In genomic region chr6:40891686-40892085, GRCh38 we compare ENCODE assay signal across 18 cellular contexts.
DNase-seq lines count a peak whose midpoint lies in the region; FAIRE-seq and TF ChIP-seq lines count a peak whose summit lies in the region.
"Had no signal": no experiment of that assay in that cellular context is flagged by ENCODE, and none has a peak within 500 bp of the region (broad histone marks: within the 10 kb centered on the region; RNA-seq: fewer than 3 reads in every experiment).

No MANE protein-coding gene starts in this region.

- H3K27me3 ChIP-seq in neural progenitor cell, result no peaks in the 10 kb centered on the region
- H3K27me3 ChIP-seq: BLaER1 had no signal

- intact Hi-C loops in activated T-helper 1 cell treated with anti-CD3 and anti-CD28 coated beads, Interleukin-12 subunit alpha, Interleukin-12 subunit beta, Interleukin-2, Interleukin-4 antibody, amounts not matched to agents 30 ng/mL and 10 ng/mL and 1 ng/mL, durations not matched to agents 14 hours and 24 hours and 36 hours (cut with micrococcal nuclease), result no loop called here

- H3K4me1 Mint-ChIP-seq in endothelial cell (ENCODE audit: unreplicated experiment), result peaks cover 14% of the 10 kb centered on the region
- H3K4me1 Mint-ChIP-seq in neural progenitor cell, result peaks cover 34% of the 10 kb centered on the region
- H3K4me1 Mint-ChIP-seq in activated T-helper 1 cell treated with anti-CD3 and anti-CD28 coated beads, Interleukin-12 subunit alpha, Interleukin-12 subunit beta, Interleukin-2, Interleukin-4 antibody, amounts not matched to agents 30 ng/mL and 10 ng/mL and 1 ng/mL, durations not matched to agents 14 hours and 24 hours and 36 hours (ENCODE audit: low read depth), result no peaks in the 10 kb centered on the region
- H3K4me1 Mint-ChIP-seq: CD8-positive, alpha-beta memory T cell had no signal

- H3K36me3 ChIP-seq in neural progenitor cell, result no peaks in the 10 kb centered on the region
- H3K36me3 ChIP-seq: BLaER1 had no signal

- no peak overlapping the region for H3K4me2 ChIP-seq in neural progenitor cell
- H3K4me2 ChIP-seq: BLaER1, GM23338 had no signal

- H3K9me3 Mint-ChIP-seq in endothelial cell (ENCODE audit: unreplicated experiment) (no peaks in the 10 kb centered on the region), neural progenitor cell (no peaks in the 10 kb centered on the region)
- H3K9me3 Mint-ChIP-seq in activated T-helper 1 cell treated with anti-CD3 and anti-CD28 coated beads, Interleukin-12 subunit alpha, Interleukin-12 subunit beta, Interleukin-2, Interleukin-4 antibody, amounts not matched to agents 30 ng/mL and 10 ng/mL and 1 ng/mL, durations not matched to agents 14 hours and 24 hours and 36 hours, result no peaks in the 10 kb centered on the region
- H3K9me3 Mint-ChIP-seq: CD8-positive, alpha-beta memory T cell; GM23338 had no signal

- H3K9me3 ChIP-seq in neural progenitor cell (ENCODE audit: low read depth), result no peaks in the 10 kb centered on the region
- H3K9me3 ChIP-seq: BLaER1, Caco-2 had no signal

- TF ChIP-seq CTCF in endothelial cell (IDR thresholded peaks at IDR 0.05; ENCODE audit: unreplicated experiment) (no peak), neural progenitor cell (IDR thresholded peaks at IDR 0.05) (no peak)

- H3K27me3 Mint-ChIP-seq in endothelial cell (ENCODE audit: unreplicated experiment), result no peaks in the 10 kb centered on the region
- H3K27me3 Mint-ChIP-seq in neural progenitor cell (ENCODE audit: insufficient read depth, low read depth), result peaks cover 7% of the 10 kb centered on the region
- peaks cover 2% of the 10 kb centered on the region for H3K27me3 Mint-ChIP-seq in activated T-helper 1 cell treated with anti-CD3 and anti-CD28 coated beads, Interleukin-12 subunit alpha, Interleukin-12 subunit beta, Interleukin-2, Interleukin-4 antibody, amounts not matched to agents 30 ng/mL and 10 ng/mL and 1 ng/mL, durations not matched to agents 14 hours and 24 hours and 36 hours (ENCODE audit: insufficient read depth)

- H3K36me3 Mint-ChIP-seq in endothelial cell (ENCODE audit: low read depth, unreplicated experiment) (no peaks in the 10 kb centered on the region), neural progenitor cell (no peaks in the 10 kb centered on the region)
- no peaks in the 10 kb centered on the region for H3K36me3 Mint-ChIP-seq in activated T-helper 1 cell treated with anti-CD3 and anti-CD28 coated beads, Interleukin-12 subunit alpha, Interleukin-12 subunit beta, Interleukin-2, Interleukin-4 antibody, amounts not matched to agents 30 ng/mL and 10 ng/mL and 1 ng/mL, durations not matched to agents 14 hours and 24 hours and 36 hours (ENCODE audit: low read depth)
- H3K36me3 Mint-ChIP-seq: CD8-positive, alpha-beta memory T cell had no signal

- H3K4me3 ChIP-seq in neural progenitor cell, result no peak overlapping the region
- H3K4me3 ChIP-seq: BLaER1, GM23338 had no signal

- H4K20me1 ChIP-seq in neural progenitor cell (ENCODE audit: low read depth), result no peaks in the 10 kb centered on the region
- H4K20me1 ChIP-seq: BLaER1 had no signal

- H3K27ac ChIP-seq in neural progenitor cell, result no peak overlapping the region
- H3K27ac ChIP-seq: BLaER1 had no signal

- H2AFZ ChIP-seq in neural progenitor cell (replicated peaks), result no peak overlapping the region
- H2AFZ ChIP-seq: GM23338 had no signal

- no peaks in the 10 kb centered on the region for H3K79me2 ChIP-seq in neural progenitor cell (ENCODE audit: low read depth)

- peak; percentile 29 for DNase-seq in NCI-H2171 treated with DMSO at 0.1 percent for 48 hours (lab: John Stamatoyannopoulos, UW)
- DNase-seq in NCI-H2171 (lab: John Stamatoyannopoulos, UW), result no peak
- peak; percentile 79 for DNase-seq in NCI-H69 (lab: John Stamatoyannopoulos, UW)
- DNase-seq in endothelial cell (ENCODE audit: low spot score), result no peak
- DNase-seq in neural progenitor cell (ENCODE audit: low spot score), result no peak
- no peak for DNase-seq in central memory CD4-positive, alpha-beta T cell
- DNase-seq in activated T-helper 1 cell treated with anti-CD3 and anti-CD28 coated beads, Interleukin-12 subunit alpha, Interleukin-12 subunit beta, Interleukin-2, Interleukin-4 antibody, amounts not matched to agents 30 ng/mL and 10 ng/mL and 1 ng/mL, durations not matched to agents 14 hours and 24 hours and 36 hours (ENCODE audit: low spot score), result no peak
- no peak for DNase-seq in urothelium cell line (ENCODE audit: low spot score)
- DNase-seq: 8988T; AML-193; Caco-2; CD8-positive, alpha-beta memory T cell; DND-41; GDM1; H7 had no signal

- H3K9ac ChIP-seq in neural progenitor cell, result no peak overlapping the region
- H3K9ac ChIP-seq: BLaER1 had no signal

- no peak for FAIRE-seq in urothelium cell line (lab: Jason Lieb, UNC)
- FAIRE-seq: GM12892 had no signal

- H3F3A ChIP-seq in neural progenitor cell (ENCODE audit: low read depth), result no peaks in the 10 kb centered on the region

- H3K4me3 Mint-ChIP-seq in endothelial cell (ENCODE audit: unreplicated experiment), result no peak overlapping the region
- H3K4me3 Mint-ChIP-seq in neural progenitor cell, result no peak overlapping the region
- no peak overlapping the region for H3K4me3 Mint-ChIP-seq in activated T-helper 1 cell treated with anti-CD3 and anti-CD28 coated beads, Interleukin-12 subunit alpha, Interleukin-12 subunit beta, Interleukin-2, Interleukin-4 antibody, amounts not matched to agents 30 ng/mL and 10 ng/mL and 1 ng/mL, durations not matched to agents 14 hours and 24 hours and 36 hours
- H3K4me3 Mint-ChIP-seq: CD8-positive, alpha-beta memory T cell; GM23338 had no signal

- H3K4me1 ChIP-seq in neural progenitor cell, result peaks cover 4% of the 10 kb centered on the region
- H3K4me1 ChIP-seq: BLaER1 had no signal

- H3K27ac Mint-ChIP-seq in endothelial cell (ENCODE audit: unreplicated experiment) (peak overlapping the region; percentile 1), neural progenitor cell (peak overlapping the region; percentile 12)
- no peak overlapping the region for H3K27ac Mint-ChIP-seq in activated T-helper 1 cell treated with anti-CD3 and anti-CD28 coated beads, Interleukin-12 subunit alpha, Interleukin-12 subunit beta, Interleukin-2, Interleukin-4 antibody, amounts not matched to agents 30 ng/mL and 10 ng/mL and 1 ng/mL, durations not matched to agents 14 hours and 24 hours and 36 hours
- H3K27ac Mint-ChIP-seq: CD8-positive, alpha-beta memory T cell; GM23338 had no signal

Comparison
In these comparisons a context has a peak if more than half of its experiments do, and no peak if none do; other contexts are left out.
1. DNase-seq: peak in NCI-H2171 treated with DMSO at 0.1 percent for 48 hours (single experiment) and NCI-H69 (single experiment); none in NCI-H2171 (single experiment), endothelial cell (single experiment), neural progenitor cell (single experiment), central memory CD4-positive, alpha-beta T cell (single experiment), activated T-helper 1 cell treated with anti-CD3 and anti-CD28 coated beads, Interleukin-12 subunit alpha, Interleukin-12 subunit beta, Interleukin-2, Interleukin-4 antibody, amounts not matched to agents 30 ng/mL and 10 ng/mL and 1 ng/mL, durations not matched to agents 14 hours and 24 hours and 36 hours (single experiment) and urothelium cell line (single experiment).